In the genomic region with DNA sequence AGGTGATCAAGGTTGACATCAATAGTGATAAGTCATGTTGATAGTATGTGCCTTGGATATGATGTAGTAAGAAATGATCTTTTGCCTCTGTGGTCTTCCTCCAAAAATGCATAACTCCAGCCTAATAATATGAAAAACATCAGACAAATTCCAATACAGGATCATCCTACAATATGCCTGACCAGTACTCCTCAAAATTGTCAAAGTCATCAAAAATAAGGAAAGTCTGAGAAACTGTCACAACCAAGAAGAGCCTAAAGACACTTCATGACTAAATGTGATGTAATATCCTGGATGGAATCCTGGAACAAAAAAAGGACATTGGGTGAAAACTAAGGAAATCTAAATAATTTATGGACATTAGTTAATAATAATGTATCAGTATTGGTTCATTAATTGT, we compare ENCODE assay signal across 29 cellular contexts.
"Had no signal": no experiment of that assay in that cellular context is flagged by ENCODE, and none has a peak within 500 bp of the region (broad histone marks: within the 10 kb centered on the region; RNA-seq: fewer than 3 reads in every experiment).

No MANE protein-coding gene starts in this region.

- H3K4me3 Mint-ChIP-seq: stimulated activated effector memory CD8-positive, alpha-beta T cell treated with anti-CD3 and anti-CD28 coated beads, Interleukin-12 subunit alpha, Interleukin-12 subunit beta, amount 100 ng/mL, for 72 hours; stimulated activated memory B cell treated with anti-CD40 and anti-IgM and Interleukin-4, amounts not matched to agents 10 μg/mL and 1 μg/mL and 100 μg/mL, for 72 hours; stimulated activated naive B cell treated with anti-CD40 and anti-IgM and Interleukin-4, amounts not matched to agents 10 μg/mL and 1 μg/mL and 100 μg/mL, for 72 hours; stimulated activated naive CD8-positive, alpha-beta T cell treated with anti-CD3 and anti-CD28 coated beads, Interleukin-15, amount 100 ng/mL, for 72 hours; stimulated activated naive CD8-positive, alpha-beta T cell treated with anti-CD3 and anti-CD28 coated beads, Interleukin-15, Interleukin-2, amounts not matched to agents 100 ng/mL and 50 ng/mL, for 24 hours; type B pancreatic cell had no signal

- DNase-seq: stimulated activated CD4-positive, alpha-beta T cell treated with anti-CD3 and anti-CD28 coated beads, Interleukin-2, amount 100 ng/mL, for 48 hours; stimulated activated CD4-positive, alpha-beta T cell treated with anti-CD3 and anti-CD28 coated beads, Interleukin-4, amount 100 ng/mL, for 1 hour; stimulated activated CD4-positive, alpha-beta T cell treated with anti-CD3 and anti-CD28 coated beads, Interleukin-4, amount 100 ng/mL, for 24 hours; stimulated activated CD4-positive, alpha-beta T cell treated with anti-CD3 and anti-CD28 coated beads, Interleukin-4, amount 100 ng/mL, for 4 hours; stimulated activated CD8-positive, alpha-beta memory T cell treated with anti-CD3 and anti-CD28 coated beads, Interleukin-4, amount 100 ng/mL, for 48 hours; stimulated activated naive B cell treated with anti-CD40 and anti-IgM and Interleukin-4, amounts not matched to agents 10 μg/mL and 1 μg/mL and 100 μg/mL, for 72 hours; stimulated activated naive CD4-positive, alpha-beta T cell; stimulated activated naive CD4-positive, alpha-beta T cell treated with Interleukin-2 at 50 U/mL for 16 hours; stimulated activated naive CD8-positive, alpha-beta T cell treated with anti-CD3 and anti-CD28 coated beads, Interleukin-15, amount 100 ng/mL, for 72 hours; stimulated activated naive CD8-positive, alpha-beta T cell treated with anti-CD3 and anti-CD28 coated beads, Interleukin-15, Interleukin-2, amounts not matched to agents 100 U/mL and 50 U/mL, for 24 hours; stomach; substantia nigra; testis; thyroid gland; tibial artery; transverse colon; trophoblast cell; upper lobe of left lung; upper lobe of right lung; uterus had no signal

- H3K27me3 ChIP-seq: stomach, suprapubic skin, testis, thyroid gland, tibial artery, tibial nerve, transverse colon, upper lobe of left lung, upper lobe of right lung, uterus, vagina had no signal

- FAIRE-seq: urothelium cell line had no signal

- H3K36me3 ChIP-seq: stomach, suprapubic skin, thoracic aorta, thyroid gland, tibial artery, tibial nerve, transverse colon, upper lobe of left lung, upper lobe of right lung, uterus, vagina had no signal

- H3K9me3 ChIP-seq: stomach, suprapubic skin, testis, thoracic aorta, thyroid gland, tibial artery, tibial nerve, transverse colon, upper lobe of left lung, upper lobe of right lung, uterus, vagina had no signal

- ATAC-seq: stimulated activated effector memory CD8-positive, alpha-beta T cell treated with anti-CD3 and anti-CD28 coated beads, Interleukin-12 subunit alpha, Interleukin-12 subunit beta, amount 100 ng/mL, for 72 hours; stimulated activated memory B cell treated with anti-CD40 and anti-IgM and Interleukin-4, amounts not matched to agents 10 μg/mL and 1 μg/mL and 100 μg/mL, for 72 hours; stimulated activated naive B cell treated with anti-CD40 and anti-IgM and Interleukin-4, amounts not matched to agents 10 μg/mL and 1 μg/mL and 100 μg/mL, for 72 hours; stimulated activated naive CD8-positive, alpha-beta T cell treated with anti-CD3 and anti-CD28 coated beads, Interleukin-15, amount 100 ng/mL, for 72 hours; stimulated activated naive CD8-positive, alpha-beta T cell treated with anti-CD3 and anti-CD28 coated beads, Interleukin-15, Interleukin-2, amounts not matched to agents 100 U/mL and 50 U/mL, for 24 hours; upper lobe of right lung had no signal

- H3K4me1 ChIP-seq: stomach, suprapubic skin, testis, thyroid gland, tibial artery, tibial nerve, transverse colon, upper lobe of right lung, uterus, vagina had no signal

- H3K27ac ChIP-seq: stomach, suprapubic skin, testis, thoracic aorta, thyroid gland, tibial artery, tibial nerve, transverse colon, upper lobe of left lung, upper lobe of right lung, uterus, vagina had no signal

- H3K9me3 Mint-ChIP-seq: stimulated activated effector memory CD8-positive, alpha-beta T cell treated with anti-CD3 and anti-CD28 coated beads, Interleukin-12 subunit alpha, Interleukin-12 subunit beta, amount 100 ng/mL, for 72 hours; stimulated activated memory B cell treated with anti-CD40 and anti-IgM and Interleukin-4, amounts not matched to agents 10 μg/mL and 1 μg/mL and 100 μg/mL, for 72 hours had no signal

- H3K27ac Mint-ChIP-seq: stimulated activated effector memory CD8-positive, alpha-beta T cell treated with anti-CD3 and anti-CD28 coated beads, Interleukin-12 subunit alpha, Interleukin-12 subunit beta, amount 100 ng/mL, for 72 hours; stimulated activated memory B cell treated with anti-CD40 and anti-IgM and Interleukin-4, amounts not matched to agents 10 μg/mL and 1 μg/mL and 100 μg/mL, for 72 hours; stimulated activated naive B cell treated with anti-CD40 and anti-IgM and Interleukin-4, amounts not matched to agents 10 μg/mL and 1 μg/mL and 100 μg/mL, for 72 hours; stimulated activated naive CD8-positive, alpha-beta T cell treated with anti-CD3 and anti-CD28 coated beads, Interleukin-15, amount 100 ng/mL, for 72 hours; stimulated activated naive CD8-positive, alpha-beta T cell treated with anti-CD3 and anti-CD28 coated beads, Interleukin-15, Interleukin-2, amounts not matched to agents 100 ng/mL and 50 ng/mL, for 24 hours; type B pancreatic cell had no signal

- H3K36me3 Mint-ChIP-seq: stimulated activated effector memory CD8-positive, alpha-beta T cell treated with anti-CD3 and anti-CD28 coated beads, Interleukin-12 subunit alpha, Interleukin-12 subunit beta, amount 100 ng/mL, for 72 hours; stimulated activated memory B cell treated with anti-CD40 and anti-IgM and Interleukin-4, amounts not matched to agents 10 μg/mL and 1 μg/mL and 100 μg/mL, for 72 hours; stimulated activated naive B cell treated with anti-CD40 and anti-IgM and Interleukin-4, amounts not matched to agents 10 μg/mL and 1 μg/mL and 100 μg/mL, for 72 hours; type B pancreatic cell had no signal

- H3K4me3 ChIP-seq: stomach, suprapubic skin, testis, thoracic aorta, thyroid gland, tibial artery, tibial nerve, transverse colon, upper lobe of left lung, upper lobe of right lung, uterus, vagina had no signal
